21 cellular contexts compared by ENCODE assay signal in genomic region chr17:14616508-14616907, GRCh38.
A peak's percentile ranks its signal among the peaks of the same experiment; 100 is the strongest.
DNase-seq lines count a peak whose midpoint lies in the region; ATAC-seq, FAIRE-seq and TF ChIP-seq lines count a peak whose summit lies in the region.
"Had no signal": no experiment of that assay in that cellular context is flagged by ENCODE, and none has a peak within 500 bp of the region (broad histone marks: within the 10 kb centered on the region; RNA-seq: fewer than 3 reads in every experiment).

No MANE protein-coding gene starts in this region.

- no peak overlapping the region for H3K4me3 Mint-ChIP-seq in natural killer cell

- ATAC-seq in natural killer cell: no peak
- ATAC-seq: GM12878 had no signal

- no peak overlapping the region for H3K27ac Mint-ChIP-seq in natural killer cell

- no peak for FAIRE-seq in HTR-8/SVneo (lab: Jason Lieb, UNC)
- FAIRE-seq: GM12878, GM18507, H1 had no signal

- TF ChIP-seq CTCF in natural killer cell (IDR thresholded peaks at IDR 0.05): no peak

- no peaks in the 10 kb centered on the region for H3K4me1 Mint-ChIP-seq in natural killer cell

- peaks cover 13 to 22% of the 10 kb centered on the region in 2 donors for H3K27me3 Mint-ChIP-seq in natural killer cell (ENCODE audit: low read depth in 2 of 2)

- no peaks in the 10 kb centered on the region for H3K36me3 Mint-ChIP-seq in natural killer cell

- intact Hi-C loops in natural killer cell (cut with micrococcal nuclease): no loop called here

- DNase-seq in A172 (ENCODE audit: low spot score) (peak; percentile 13), EL (peak; percentile 77), HTR-8/SVneo (ENCODE audit: insufficient read length, low spot score) (peak; percentile 25), iris pigment epithelial cell (ENCODE audit: low read depth) (peak; percentile 10), natural killer cell (no peak), RPMI8226 (no peak), DMS53 (lab: John Stamatoyannopoulos, UW) (no peak), mesenteric fat pad (ENCODE audit: low spot score) (no peak)
- DNase-seq: 8988T; AML-193; COR-L47; DMS153; IMR-90; Karpas-422; NCI-H187 treated with DMSO at 0.1 percent for 48 hours; NCI-H2171; NCI-H446; NK-92 treated with Interleukin-12 subunit alpha and Interleukin-12 subunit beta, amount 100 ng/mL, for 24 hours had no signal

- no peaks in the 10 kb centered on the region for H3K9me3 Mint-ChIP-seq in natural killer cell

Comparison
In these comparisons a context has a peak if more than half of its experiments do, and no peak if none do; other contexts are left out.
1. DNase-seq: peak in A172 (single experiment), EL (single experiment), HTR-8/SVneo (single experiment) and iris pigment epithelial cell (single experiment); none in natural killer cell (single experiment), RPMI8226 (single experiment), DMS53 (single experiment) and mesenteric fat pad (single experiment).